ENCODE assay signal across 11 cellular contexts in genomic region chr2:63048367-63049171, GRCh38. TPM values are rescaled to one million over a fixed set of nuclear protein-coding genes. Genes with fewer than 3 reads are reported as not detected.
A peak's percentile ranks its signal among the peaks of the same experiment; 100 is the strongest.
DNase-seq lines count a peak whose midpoint lies in the region; ATAC-seq, FAIRE-seq and TF ChIP-seq lines count a peak whose summit lies in the region.
"Had no signal": no experiment of that assay in that cellular context is flagged by ENCODE, and none has a peak within 500 bp of the region (broad histone marks: within the 10 kb centered on the region; RNA-seq: fewer than 3 reads in every experiment).

No MANE protein-coding gene starts in this region.

- DNase-seq in mammary epithelial cell (no peak), breast epithelium (ENCODE audit: low spot score in 2 of 2) (no peak), keratinocyte (ENCODE audit: low read depth, low spot score) (no peak), thoracic aorta (ENCODE audit: low spot score) (no peak), SKM-1 treated with dmso at 0.1 percent for 144 hours (lab: John Stamatoyannopoulos, UW; ENCODE audit: unreplicated experiment) (no peak), DMS53 (lab: John Stamatoyannopoulos, UW) (no peak), DMS53 treated with DMSO at 0.1 percent for 48 hours (lab: John Stamatoyannopoulos, UW; ENCODE audit: unreplicated experiment) (no peak)
- DNase-seq in activated T-cell treated with anti-CD3 and anti-CD28 coated beads, Interleukin-2, amount 50 U/mL, for 24 hours = peak; percentile 51
- DNase-seq: NCI-H446 had no signal

- intact Hi-C loops in mammary epithelial cell (cut with micrococcal nuclease) = no loop called here
- intact Hi-C loops in breast epithelium (cut with DNase I; ENCODE audit: low total_unique reads) = no loop called here

- H3K4me1 ChIP-seq in mammary epithelial cell (ENCODE audit: insufficient read depth, low read length) = peaks cover 8% of the 10 kb centered on the region
- H3K4me1 ChIP-seq in breast epithelium = peaks cover 0 to 9% of the 10 kb centered on the region in 2 donors
- H3K4me1 ChIP-seq in keratinocyte (ENCODE audit: control insufficient read depth, extremely low read depth, insufficient read depth, low read length) = peaks cover 23% of the 10 kb centered on the region
- peaks cover 20 to 34% of the 10 kb centered on the region in 2 donors for H3K4me1 ChIP-seq in thoracic aorta (ENCODE audit: control insufficient read depth in 1 of 2, low read depth in 2 of 2)

- H3K36me3 ChIP-seq in mammary epithelial cell (ENCODE audit: insufficient read depth, low read length) = no peaks in the 10 kb centered on the region
- H3K36me3 ChIP-seq in breast epithelium = no peaks in the 10 kb centered on the region
- H3K36me3 ChIP-seq in keratinocyte (ENCODE audit: control insufficient read depth in 2 of 2, extremely low read depth in 1 of 2, insufficient read depth in 2 of 2, low read length in 2 of 2) = peaks cover 3 to 7% of the 10 kb centered on the region in 2 experiments
- peaks cover 7% of the 10 kb centered on the region for H3K36me3 ChIP-seq in thoracic aorta

- no peaks in the 10 kb centered on the region for H3K9me3 Mint-ChIP-seq in activated T-cell treated with anti-CD3 and anti-CD28 coated beads, Interleukin-2, amount 50 U/mL, for 24 hours

- TF ChIP-seq CTCF in mammary epithelial cell (conservative IDR thresholded peaks at IDR 0.05 in 1 of 2, IDR thresholded peaks at IDR 0.05 in 1 of 2; ENCODE audit: extremely low read depth in 1 of 2, insufficient read depth in 1 of 2, low read depth in 1 of 2, low read length in 2 of 2) (no peak), breast epithelium (IDR thresholded peaks at IDR 0.05) (no peak), keratinocyte (optimal IDR thresholded peaks at IDR 0.05 in 1 of 3, IDR thresholded peaks at IDR 0.05 in 1 of 3, conservative IDR thresholded peaks at IDR 0.05 in 1 of 3; ENCODE audit: extremely low read depth in 1 of 3, insufficient read depth in 2 of 3, low read length in 3 of 3) (no peak), thoracic aorta (IDR thresholded peaks at IDR 0.05) (no peak)

- H3K9me3 ChIP-seq in mammary epithelial cell (replicated peaks; ENCODE audit: insufficient read depth, low read length) (peaks cover 2% of the 10 kb centered on the region), breast epithelium (peaks cover 8 to 16% of the 10 kb centered on the region in 2 donors), keratinocyte (ENCODE audit: control insufficient read depth, low read depth, low read length) (no peaks in the 10 kb centered on the region), thoracic aorta (no peaks in the 10 kb centered on the region)

- no peak overlapping the region for H3K4me3 ChIP-seq in mammary epithelial cell (replicated peaks in 1 of 3; ENCODE audit: insufficient read depth in 1 of 3, low read depth in 2 of 3, low read length in 3 of 3)
- no peak overlapping the region for H3K4me3 ChIP-seq in breast epithelium
- peak overlapping the region; percentile 59 to 90 (median 85) for H3K4me3 ChIP-seq in keratinocyte (ENCODE audit: control insufficient read depth in 2 of 3, extremely low read depth in 1 of 3, insufficient read depth in 2 of 3, low read depth in 1 of 3, low read length in 3 of 3)
- H3K4me3 ChIP-seq in thoracic aorta = peak overlapping the region; percentile 75

- ATAC-seq in thoracic aorta (ENCODE audit: insufficient number of reproducible peaks, low FRiP score, low read depth) = no peak

- peaks cover 89% of the 10 kb centered on the region for H3K27me3 Mint-ChIP-seq in activated T-cell treated with anti-CD3 and anti-CD28 coated beads, Interleukin-2, amount 50 U/mL, for 24 hours

- H3K27ac ChIP-seq in mammary epithelial cell (ENCODE audit: insufficient read depth, low read depth, low read length) (no peak overlapping the region), breast epithelium (no peak overlapping the region), keratinocyte (ENCODE audit: control insufficient read depth, insufficient read depth, low read length) (peak overlapping the region; percentile 82), thoracic aorta (no peak overlapping the region)

- H3K27me3 ChIP-seq in mammary epithelial cell (ENCODE audit: insufficient read depth, low read length) = no peaks in the 10 kb centered on the region
- H3K27me3 ChIP-seq in breast epithelium = peaks cover 3 to 54% of the 10 kb centered on the region in 2 donors
- no peaks in the 10 kb centered on the region for H3K27me3 ChIP-seq in keratinocyte (ENCODE audit: control insufficient read depth, extremely low read depth, insufficient read depth, low read length)
- peaks cover 34% of the 10 kb centered on the region for H3K27me3 ChIP-seq in thoracic aorta (replicated peaks; ENCODE audit: insufficient read depth)

- H3K4me2 ChIP-seq in mammary epithelial cell (ENCODE audit: insufficient read depth, low read depth, low read length) = peak overlapping the region; percentile 97
- peak overlapping the region; percentile 100 for H3K4me2 ChIP-seq in keratinocyte (ENCODE audit: control insufficient read depth, extremely low read depth, insufficient read depth, low read depth, low read length)

- H3K27ac Mint-ChIP-seq in activated T-cell treated with anti-CD3 and anti-CD28 coated beads, Interleukin-2, amount 50 U/mL, for 24 hours = peak overlapping the region; percentile 26

- in situ Hi-C loops in mammary epithelial cell (cut with MboI; ENCODE audit: low sequenced_read_pairs in 2 of 2) = no loop called here

- H3K79me2 ChIP-seq in mammary epithelial cell (ENCODE audit: insufficient read depth, low read length) (no peaks in the 10 kb centered on the region), keratinocyte (ENCODE audit: control insufficient read depth, insufficient read depth, low read length) (peaks cover 15% of the 10 kb centered on the region)

- CTCF ChIA-PET in mammary epithelial cell (lab: Charles Lee; ENCODE audit: low non-redundant PET) = no interaction called here

- H3K4me1 Mint-ChIP-seq in activated T-cell treated with anti-CD3 and anti-CD28 coated beads, Interleukin-2, amount 50 U/mL, for 24 hours (ENCODE audit: low read depth) = peaks cover 55% of the 10 kb centered on the region

- H3K4me3 Mint-ChIP-seq in activated T-cell treated with anti-CD3 and anti-CD28 coated beads, Interleukin-2, amount 50 U/mL, for 24 hours = peak overlapping the region; percentile 77

- dilution Hi-C loops in mammary epithelial cell (cut with HindIII; ENCODE audit: low sequenced_read_pairs) = no loop called here
- dilution Hi-C loops in keratinocyte (cut with MboI; ENCODE audit: extremely low pct_ligation_motif_present, low sequenced_read_pairs) = no loop called here

- H3K36me3 Mint-ChIP-seq in activated T-cell treated with anti-CD3 and anti-CD28 coated beads, Interleukin-2, amount 50 U/mL, for 24 hours (ENCODE audit: low read depth) = peaks cover 11% of the 10 kb centered on the region

- FAIRE-seq in keratinocyte (lab: Jason Lieb, UNC) = no peak

- H3K9me1 ChIP-seq in keratinocyte (ENCODE audit: control insufficient read depth, extremely low read depth, insufficient read depth, low read length) = no peaks in the 10 kb centered on the region

- H3K9ac ChIP-seq in mammary epithelial cell (ENCODE audit: insufficient read depth, low read length) (no peak overlapping the region), keratinocyte (ENCODE audit: control insufficient read depth, extremely low read depth, insufficient read depth, low read length) (peak overlapping the region; percentile 80)

- no peak for TF ChIP-seq POLR2A in breast epithelium (IDR thresholded peaks at IDR 0.05)

- H4K20me1 ChIP-seq in mammary epithelial cell (ENCODE audit: insufficient read depth, low read length) = no peaks in the 10 kb centered on the region
- H4K20me1 ChIP-seq in keratinocyte (ENCODE audit: control insufficient read depth, extremely low read depth, insufficient read depth, low read length) = no peaks in the 10 kb centered on the region

- no TSS peak for BruUV-seq in mammary epithelial cell (replicated peaks; lab: Mats Ljungman, UMichigan)

- 52% methylated on average over 53 of the region's 61 CpGs for WGBS in mammary epithelial cell (ENCODE audit: low coverage, missing lambda C conversion rate)

- no peak overlapping the region for H2AFZ ChIP-seq in mammary epithelial cell (ENCODE audit: low read depth, low read length)
- H2AFZ ChIP-seq in keratinocyte (ENCODE audit: control insufficient read depth, low read length) = peak overlapping the region; percentile 68

RNA-seq across cellular contexts. Expression of gene OTX1, which starts 2.1 kb away (rescaled TPM):
- total RNA-seq in mammary epithelial cell (1 to 10 TPM; 1.0 to 2.9 TPM), breast epithelium (not detected), thoracic aorta (not detected)
- polyA plus RNA-seq in mammary epithelial cell (0.34 TPM), keratinocyte (0.22 to 0.54 TPM (median 0.28 TPM) in 3 replicates)
- polyA minus RNA-seq in mammary epithelial cell (1.8 TPM), keratinocyte (0.10 to 1.0 TPM (median 0.20 TPM) in 3 replicates)
- polyA plus RNA-seq in keratinocyte (2011; ENCODE audit: low read depth) = 0.55 TPM
- polyA plus RNA-seq in keratinocyte (2011; cell fraction: cytosol; rRNA removed) = 0.26 and 0.35 TPM in 2 replicates
- polyA plus RNA-seq in keratinocyte (2011; cell fraction: nucleus; rRNA removed) = 2.1 and 3.3 TPM in 2 replicates
- polyA plus RNA-seq in keratinocyte (2012; ENCODE audit: low replicate concordance) = 2.6 and 3.1 TPM in 2 replicates
- polyA minus RNA-seq in keratinocyte (2011; cell fraction: cytosol; rRNA and poly(A)+ RNA removed) = 1.2 TPM
- polyA minus RNA-seq in keratinocyte (2011; cell fraction: nucleus; rRNA and poly(A)+ RNA removed) = 2.5 and 3.1 TPM in 2 replicates
- total RNA-seq: fibroblast of villous mesenchyme, urinary bladder had no signal
- polyA plus RNA-seq: urinary bladder had no signal

Comparison
In these comparisons a context has a peak if more than half of its experiments do, and no peak if none do; other contexts are left out.
1. H3K4me3 ChIP-seq: peak in keratinocyte (3 of 3) and thoracic aorta (single experiment); none in mammary epithelial cell (0 of 3) and breast epithelium (0 of 3).